2 cellular contexts compared by ENCODE assay signal in the genomic region with DNA sequence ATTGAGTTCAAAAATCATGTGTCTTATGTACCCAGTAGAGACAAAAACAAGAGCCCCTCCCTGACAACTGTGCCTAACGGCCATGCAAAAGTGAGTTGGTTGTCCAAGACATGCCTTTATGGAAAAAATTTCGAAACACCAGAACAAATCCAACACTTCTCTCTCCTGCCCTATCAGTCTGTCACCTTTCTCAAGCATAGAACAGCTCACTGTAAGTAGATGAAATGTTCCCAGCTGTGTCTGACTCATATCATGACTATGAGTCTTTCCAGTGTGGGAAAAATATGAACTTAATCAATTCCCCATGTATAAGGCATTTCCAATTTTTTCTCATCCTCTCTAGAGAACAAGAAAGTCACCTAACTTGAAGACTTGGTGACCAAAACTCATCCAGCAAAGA.
TF ChIP-seq lines count a peak whose summit lies in the region.

No MANE protein-coding gene starts in this region.

TF ChIP-seq in HepG2, 621 proteins besides CTCF, POLR2A, EP300 and RAD21 (continues in another document):
- TF ChIP-seq, protein P1, sequence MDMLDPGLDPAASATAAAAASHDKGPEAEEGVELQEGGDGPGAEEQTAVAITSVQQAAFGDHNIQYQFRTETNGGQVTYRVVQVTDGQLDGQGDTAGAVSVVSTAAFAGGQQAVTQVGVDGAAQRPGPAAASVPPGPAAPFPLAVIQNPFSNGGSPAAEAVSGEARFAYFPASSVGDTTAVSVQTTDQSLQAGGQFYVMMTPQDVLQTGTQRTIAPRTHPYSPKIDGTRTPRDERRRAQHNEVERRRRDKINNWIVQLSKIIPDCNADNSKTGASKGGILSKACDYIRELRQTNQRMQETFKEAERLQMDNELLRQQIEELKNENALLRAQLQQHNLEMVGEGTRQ (IDR thresholded peaks at IDR 0.05; ENCODE audit: low read depth, low read length) = no peak
- TF ChIP-seq, protein P1 (CRISPR knock-in tag; IDR thresholded peaks at IDR 0.05; ENCODE audit: borderline replicate concordance) = no peak
- TF ChIP-seq, protein P2, sequence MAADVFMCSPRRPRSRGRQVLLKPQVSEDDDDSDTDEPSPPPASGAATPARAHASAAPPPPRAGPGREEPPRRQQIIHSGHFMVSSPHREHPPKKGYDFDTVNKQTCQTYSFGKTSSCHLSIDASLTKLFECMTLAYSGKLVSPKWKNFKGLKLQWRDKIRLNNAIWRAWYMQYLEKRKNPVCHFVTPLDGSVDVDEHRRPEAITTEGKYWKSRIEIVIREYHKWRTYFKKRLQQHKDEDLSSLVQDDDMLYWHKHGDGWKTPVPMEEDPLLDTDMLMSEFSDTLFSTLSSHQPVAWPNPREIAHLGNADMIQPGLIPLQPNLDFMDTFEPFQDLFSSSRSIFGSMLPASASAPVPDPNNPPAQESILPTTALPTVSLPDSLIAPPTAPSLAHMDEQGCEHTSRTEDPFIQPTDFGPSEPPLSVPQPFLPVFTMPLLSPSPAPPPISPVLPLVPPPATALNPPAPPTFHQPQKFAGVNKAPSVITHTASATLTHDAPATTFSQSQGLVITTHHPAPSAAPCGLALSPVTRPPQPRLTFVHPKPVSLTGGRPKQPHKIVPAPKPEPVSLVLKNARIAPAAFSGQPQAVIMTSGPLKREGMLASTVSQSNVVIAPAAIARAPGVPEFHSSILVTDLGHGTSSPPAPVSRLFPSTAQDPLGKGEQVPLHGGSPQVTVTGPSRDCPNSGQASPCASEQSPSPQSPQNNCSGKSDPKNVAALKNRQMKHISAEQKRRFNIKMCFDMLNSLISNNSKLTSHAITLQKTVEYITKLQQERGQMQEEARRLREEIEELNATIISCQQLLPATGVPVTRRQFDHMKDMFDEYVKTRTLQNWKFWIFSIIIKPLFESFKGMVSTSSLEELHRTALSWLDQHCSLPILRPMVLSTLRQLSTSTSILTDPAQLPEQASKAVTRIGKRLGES (CRISPR knock-in tag; IDR thresholded peaks at IDR 0.05; ENCODE audit: borderline replicate concordance) = no peak
- TF ChIP-seq ZNF75D (CRISPR knock-in tag; IDR thresholded peaks at IDR 0.05; ENCODE audit: borderline replicate concordance) (no peak), TBP (CRISPR knock-in tag; IDR thresholded peaks at IDR 0.05) (no peak), THAP11 (CRISPR knock-in tag; IDR thresholded peaks at IDR 0.05) (no peak), ZNF367 (CRISPR knock-in tag; IDR thresholded peaks at IDR 0.05; ENCODE audit: borderline replicate concordance) (no peak), ZFP36L2 (CRISPR knock-in tag; IDR thresholded peaks at IDR 0.05) (no peak), ISX (CRISPR knock-in tag; conservative IDR thresholded peaks at IDR 0.05) (no peak), SMARCE1 (IDR thresholded peaks at IDR 0.05; ENCODE audit: borderline replicate concordance) (no peak)
- TF ChIP-seq, protein P3, sequence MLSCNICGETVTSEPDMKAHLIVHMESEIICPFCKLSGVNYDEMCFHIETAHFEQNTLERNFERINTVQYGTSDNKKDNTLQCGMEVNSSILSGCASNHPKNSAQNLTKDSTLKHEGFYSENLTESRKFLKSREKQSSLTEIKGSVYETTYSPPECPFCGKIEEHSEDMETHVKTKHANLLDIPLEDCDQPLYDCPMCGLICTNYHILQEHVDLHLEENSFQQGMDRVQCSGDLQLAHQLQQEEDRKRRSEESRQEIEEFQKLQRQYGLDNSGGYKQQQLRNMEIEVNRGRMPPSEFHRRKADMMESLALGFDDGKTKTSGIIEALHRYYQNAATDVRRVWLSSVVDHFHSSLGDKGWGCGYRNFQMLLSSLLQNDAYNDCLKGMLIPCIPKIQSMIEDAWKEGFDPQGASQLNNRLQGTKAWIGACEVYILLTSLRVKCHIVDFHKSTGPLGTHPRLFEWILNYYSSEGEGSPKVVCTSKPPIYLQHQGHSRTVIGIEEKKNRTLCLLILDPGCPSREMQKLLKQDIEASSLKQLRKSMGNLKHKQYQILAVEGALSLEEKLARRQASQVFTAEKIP (CRISPR knock-in tag; IDR thresholded peaks at IDR 0.05; ENCODE audit: borderline replicate concordance) = no peak
- TF ChIP-seq, protein P4, sequence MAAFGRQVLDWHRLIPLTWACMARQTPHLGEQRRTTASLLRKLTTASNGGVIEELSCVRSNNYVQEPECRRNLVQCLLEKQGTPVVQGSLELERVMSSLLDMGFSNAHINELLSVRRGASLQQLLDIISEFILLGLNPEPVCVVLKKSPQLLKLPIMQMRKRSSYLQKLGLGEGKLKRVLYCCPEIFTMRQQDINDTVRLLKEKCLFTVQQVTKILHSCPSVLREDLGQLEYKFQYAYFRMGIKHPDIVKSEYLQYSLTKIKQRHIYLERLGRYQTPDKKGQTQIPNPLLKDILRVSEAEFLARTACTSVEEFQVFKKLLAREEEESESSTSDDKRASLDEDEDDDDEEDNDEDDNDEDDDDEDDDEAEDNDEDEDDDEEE (CRISPR knock-in tag; IDR thresholded peaks at IDR 0.05) = no peak
- TF ChIP-seq, protein P5, sequence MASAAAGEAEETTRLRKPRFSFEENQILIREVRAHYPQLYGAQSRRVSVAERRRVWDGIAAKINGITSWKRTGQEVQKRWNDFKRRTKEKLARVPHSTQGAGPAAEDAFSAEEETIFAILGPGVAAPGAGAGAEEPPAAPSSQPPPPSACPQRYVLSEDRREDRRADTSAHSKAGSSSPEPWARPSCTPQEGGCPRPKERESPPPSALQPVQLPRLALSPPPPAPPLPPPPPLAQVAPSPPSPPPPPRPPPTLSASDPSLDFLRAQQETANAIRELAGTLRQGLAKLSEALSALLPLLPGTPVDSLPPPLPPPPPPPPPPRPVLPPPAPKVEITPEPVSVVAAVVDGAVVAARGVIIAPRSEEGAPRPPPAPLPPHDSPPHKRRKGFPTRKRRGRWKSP (CRISPR knock-in tag; IDR thresholded peaks at IDR 0.05) = no peak
- TF ChIP-seq, protein P6, sequence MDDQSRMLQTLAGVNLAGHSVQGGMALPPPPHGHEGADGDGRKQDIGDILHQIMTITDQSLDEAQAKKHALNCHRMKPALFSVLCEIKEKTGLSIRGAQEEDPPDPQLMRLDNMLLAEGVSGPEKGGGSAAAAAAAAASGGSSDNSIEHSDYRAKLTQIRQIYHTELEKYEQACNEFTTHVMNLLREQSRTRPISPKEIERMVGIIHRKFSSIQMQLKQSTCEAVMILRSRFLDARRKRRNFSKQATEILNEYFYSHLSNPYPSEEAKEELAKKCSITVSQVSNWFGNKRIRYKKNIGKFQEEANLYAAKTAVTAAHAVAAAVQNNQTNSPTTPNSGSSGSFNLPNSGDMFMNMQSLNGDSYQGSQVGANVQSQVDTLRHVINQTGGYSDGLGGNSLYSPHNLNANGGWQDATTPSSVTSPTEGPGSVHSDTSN (CRISPR knock-in tag; IDR thresholded peaks at IDR 0.05; ENCODE audit: borderline replicate concordance) = no peak
- TF ChIP-seq, protein P7, sequence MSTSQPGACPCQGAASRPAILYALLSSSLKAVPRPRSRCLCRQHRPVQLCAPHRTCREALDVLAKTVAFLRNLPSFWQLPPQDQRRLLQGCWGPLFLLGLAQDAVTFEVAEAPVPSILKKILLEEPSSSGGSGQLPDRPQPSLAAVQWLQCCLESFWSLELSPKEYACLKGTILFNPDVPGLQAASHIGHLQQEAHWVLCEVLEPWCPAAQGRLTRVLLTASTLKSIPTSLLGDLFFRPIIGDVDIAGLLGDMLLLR (CRISPR knock-in tag; IDR thresholded peaks at IDR 0.05) = no peak

TF ChIP-seq in GM23338, 12 proteins besides CTCF, POLR2A, EP300 and RAD21:
- TF ChIP-seq, protein P8, sequence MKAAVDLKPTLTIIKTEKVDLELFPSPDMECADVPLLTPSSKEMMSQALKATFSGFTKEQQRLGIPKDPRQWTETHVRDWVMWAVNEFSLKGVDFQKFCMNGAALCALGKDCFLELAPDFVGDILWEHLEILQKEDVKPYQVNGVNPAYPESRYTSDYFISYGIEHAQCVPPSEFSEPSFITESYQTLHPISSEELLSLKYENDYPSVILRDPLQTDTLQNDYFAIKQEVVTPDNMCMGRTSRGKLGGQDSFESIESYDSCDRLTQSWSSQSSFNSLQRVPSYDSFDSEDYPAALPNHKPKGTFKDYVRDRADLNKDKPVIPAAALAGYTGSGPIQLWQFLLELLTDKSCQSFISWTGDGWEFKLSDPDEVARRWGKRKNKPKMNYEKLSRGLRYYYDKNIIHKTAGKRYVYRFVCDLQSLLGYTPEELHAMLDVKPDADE (IDR thresholded peaks at IDR 0.05) = no peak
- TF ChIP-seq ZNF114 (CRISPR knock-in tag; IDR thresholded peaks at IDR 0.05) (no peak), JUNB (IDR thresholded peaks at IDR 0.05; ENCODE audit: unreplicated experiment) (no peak), CREB1 (CRISPR knock-in tag; IDR thresholded peaks at IDR 0.05; ENCODE audit: low read depth) (no peak), POLR2AphosphoS5 (IDR thresholded peaks at IDR 0.05; ENCODE audit: low read depth) (no peak), NANOG (IDR thresholded peaks at IDR 0.05; ENCODE audit: borderline replicate concordance) (no peak), EZH2 (IDR thresholded peaks at IDR 0.05; ENCODE audit: low read depth, unreplicated experiment) (no peak), EZH2phosphoT487 (IDR thresholded peaks at IDR 0.05; ENCODE audit: unreplicated experiment) (no peak), STAT1 (IDR thresholded peaks at IDR 0.05; ENCODE audit: unreplicated experiment) (no peak), ZNF331 (CRISPR knock-in tag; IDR thresholded peaks at IDR 0.05; ENCODE audit: low read depth) (no peak)
- TF ChIP-seq, protein P9, sequence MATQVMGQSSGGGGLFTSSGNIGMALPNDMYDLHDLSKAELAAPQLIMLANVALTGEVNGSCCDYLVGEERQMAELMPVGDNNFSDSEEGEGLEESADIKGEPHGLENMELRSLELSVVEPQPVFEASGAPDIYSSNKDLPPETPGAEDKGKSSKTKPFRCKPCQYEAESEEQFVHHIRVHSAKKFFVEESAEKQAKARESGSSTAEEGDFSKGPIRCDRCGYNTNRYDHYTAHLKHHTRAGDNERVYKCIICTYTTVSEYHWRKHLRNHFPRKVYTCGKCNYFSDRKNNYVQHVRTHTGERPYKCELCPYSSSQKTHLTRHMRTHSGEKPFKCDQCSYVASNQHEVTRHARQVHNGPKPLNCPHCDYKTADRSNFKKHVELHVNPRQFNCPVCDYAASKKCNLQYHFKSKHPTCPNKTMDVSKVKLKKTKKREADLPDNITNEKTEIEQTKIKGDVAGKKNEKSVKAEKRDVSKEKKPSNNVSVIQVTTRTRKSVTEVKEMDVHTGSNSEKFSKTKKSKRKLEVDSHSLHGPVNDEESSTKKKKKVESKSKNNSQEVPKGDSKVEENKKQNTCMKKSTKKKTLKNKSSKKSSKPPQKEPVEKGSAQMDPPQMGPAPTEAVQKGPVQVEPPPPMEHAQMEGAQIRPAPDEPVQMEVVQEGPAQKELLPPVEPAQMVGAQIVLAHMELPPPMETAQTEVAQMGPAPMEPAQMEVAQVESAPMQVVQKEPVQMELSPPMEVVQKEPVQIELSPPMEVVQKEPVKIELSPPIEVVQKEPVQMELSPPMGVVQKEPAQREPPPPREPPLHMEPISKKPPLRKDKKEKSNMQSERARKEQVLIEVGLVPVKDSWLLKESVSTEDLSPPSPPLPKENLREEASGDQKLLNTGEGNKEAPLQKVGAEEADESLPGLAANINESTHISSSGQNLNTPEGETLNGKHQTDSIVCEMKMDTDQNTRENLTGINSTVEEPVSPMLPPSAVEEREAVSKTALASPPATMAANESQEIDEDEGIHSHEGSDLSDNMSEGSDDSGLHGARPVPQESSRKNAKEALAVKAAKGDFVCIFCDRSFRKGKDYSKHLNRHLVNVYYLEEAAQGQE (IDR thresholded peaks at IDR 0.05; ENCODE audit: unreplicated experiment) = no peak
- TF ChIP-seq, protein P10, sequence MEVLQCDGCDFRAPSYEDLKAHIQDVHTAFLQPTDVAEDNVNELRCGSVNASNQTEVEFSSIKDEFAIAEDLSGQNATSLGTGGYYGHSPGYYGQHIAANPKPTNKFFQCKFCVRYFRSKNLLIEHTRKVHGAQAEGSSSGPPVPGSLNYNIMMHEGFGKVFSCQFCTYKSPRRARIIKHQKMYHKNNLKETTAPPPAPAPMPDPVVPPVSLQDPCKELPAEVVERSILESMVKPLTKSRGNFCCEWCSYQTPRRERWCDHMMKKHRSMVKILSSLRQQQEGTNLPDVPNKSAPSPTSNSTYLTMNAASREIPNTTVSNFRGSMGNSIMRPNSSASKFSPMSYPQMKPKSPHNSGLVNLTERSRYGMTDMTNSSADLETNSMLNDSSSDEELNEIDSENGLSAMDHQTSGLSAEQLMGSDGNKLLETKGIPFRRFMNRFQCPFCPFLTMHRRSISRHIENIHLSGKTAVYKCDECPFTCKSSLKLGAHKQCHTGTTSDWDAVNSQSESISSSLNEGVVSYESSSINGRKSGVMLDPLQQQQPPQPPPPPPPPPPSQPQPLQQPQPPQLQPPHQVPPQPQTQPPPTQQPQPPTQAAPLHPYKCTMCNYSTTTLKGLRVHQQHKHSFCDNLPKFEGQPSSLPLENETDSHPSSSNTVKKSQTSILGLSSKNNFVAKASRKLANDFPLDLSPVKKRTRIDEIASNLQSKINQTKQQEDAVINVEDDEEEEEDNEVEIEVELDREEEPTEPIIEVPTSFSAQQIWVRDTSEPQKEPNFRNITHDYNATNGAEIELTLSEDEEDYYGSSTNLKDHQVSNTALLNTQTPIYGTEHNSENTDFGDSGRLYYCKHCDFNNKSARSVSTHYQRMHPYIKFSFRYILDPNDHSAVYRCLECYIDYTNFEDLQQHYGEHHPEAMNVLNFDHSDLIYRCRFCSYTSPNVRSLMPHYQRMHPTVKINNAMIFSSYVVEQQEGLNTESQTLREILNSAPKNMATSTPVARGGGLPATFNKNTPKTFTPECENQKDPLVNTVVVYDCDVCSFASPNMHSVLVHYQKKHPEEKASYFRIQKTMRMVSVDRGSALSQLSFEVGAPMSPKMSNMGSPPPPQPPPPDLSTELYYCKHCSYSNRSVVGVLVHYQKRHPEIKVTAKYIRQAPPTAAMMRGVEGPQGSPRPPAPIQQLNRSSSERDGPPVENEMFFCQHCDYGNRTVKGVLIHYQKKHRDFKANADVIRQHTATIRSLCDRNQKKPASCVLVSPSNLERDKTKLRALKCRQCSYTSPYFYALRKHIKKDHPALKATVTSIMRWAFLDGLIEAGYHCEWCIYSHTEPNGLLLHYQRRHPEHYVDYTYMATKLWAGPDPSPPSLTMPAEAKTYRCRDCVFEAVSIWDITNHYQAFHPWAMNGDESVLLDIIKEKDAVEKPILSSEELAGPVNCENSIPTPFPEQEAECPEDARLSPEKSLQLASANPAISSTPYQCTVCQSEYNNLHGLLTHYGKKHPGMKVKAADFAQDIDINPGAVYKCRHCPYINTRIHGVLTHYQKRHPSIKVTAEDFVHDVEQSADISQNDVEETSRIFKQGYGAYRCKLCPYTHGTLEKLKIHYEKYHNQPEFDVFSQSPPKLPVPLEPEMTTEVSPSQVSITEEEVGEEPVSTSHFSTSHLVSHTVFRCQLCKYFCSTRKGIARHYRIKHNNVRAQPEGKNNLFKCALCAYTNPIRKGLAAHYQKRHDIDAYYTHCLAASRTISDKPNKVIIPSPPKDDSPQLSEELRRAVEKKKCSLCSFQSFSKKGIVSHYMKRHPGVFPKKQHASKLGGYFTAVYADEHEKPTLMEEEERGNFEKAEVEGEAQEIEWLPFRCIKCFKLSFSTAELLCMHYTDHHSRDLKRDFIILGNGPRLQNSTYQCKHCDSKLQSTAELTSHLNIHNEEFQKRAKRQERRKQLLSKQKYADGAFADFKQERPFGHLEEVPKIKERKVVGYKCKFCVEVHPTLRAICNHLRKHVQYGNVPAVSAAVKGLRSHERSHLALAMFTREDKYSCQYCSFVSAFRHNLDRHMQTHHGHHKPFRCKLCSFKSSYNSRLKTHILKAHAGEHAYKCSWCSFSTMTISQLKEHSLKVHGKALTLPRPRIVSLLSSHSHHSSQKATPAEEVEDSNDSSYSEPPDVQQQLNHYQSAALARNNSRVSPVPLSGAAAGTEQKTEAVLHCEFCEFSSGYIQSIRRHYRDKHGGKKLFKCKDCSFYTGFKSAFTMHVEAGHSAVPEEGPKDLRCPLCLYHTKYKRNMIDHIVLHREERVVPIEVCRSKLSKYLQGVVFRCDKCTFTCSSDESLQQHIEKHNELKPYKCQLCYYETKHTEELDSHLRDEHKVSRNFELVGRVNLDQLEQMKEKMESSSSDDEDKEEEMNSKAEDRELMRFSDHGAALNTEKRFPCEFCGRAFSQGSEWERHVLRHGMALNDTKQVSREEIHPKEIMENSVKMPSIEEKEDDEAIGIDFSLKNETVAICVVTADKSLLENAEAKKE (CRISPR knock-in tag; IDR thresholded peaks at IDR 0.05) = no peak
